ENCODE assay signal across 8 cellular contexts in genomic region chr1:1906185-1907097, GRCh38. TPM values are rescaled to one million over a fixed set of nuclear protein-coding genes. Genes with fewer than 3 reads are reported as not detected.
A peak's percentile ranks its signal among the peaks of the same experiment; 100 is the strongest.
DNase-seq lines count a peak whose midpoint lies in the region; ATAC-seq, FAIRE-seq and TF ChIP-seq lines count a peak whose summit lies in the region.

No MANE protein-coding gene starts in this region.

- peak; percentile 37 to 42 for ATAC-seq in activated T-cell treated with anti-CD3 and anti-CD28 coated beads, Interleukin-2, amount 50 U/mL, for 72 hours (replicated peaks in 1 of 2)

- no peak overlapping the region for H3K27ac Mint-ChIP-seq in activated T-cell treated with anti-CD3 and anti-CD28 coated beads, Interleukin-2, amount 50 U/mL, for 72 hours
- H3K27ac Mint-ChIP-seq in nephron progenitor cell = peak overlapping the region; percentile 27

- DNase-seq in CMK (ENCODE audit: low read depth) (peak; percentile 67), HTR-8/SVneo (ENCODE audit: insufficient read length, low spot score) (peak; percentile 88), RCC 7860 (ENCODE audit: low spot score) (peak; percentile 77), fibroblast of lung (ENCODE audit: low read depth in 2 of 2) (peak; percentile 60 to 81), nephron progenitor cell (peak; percentile 89), stomach (peak; percentile 89), NCI-H1436 (lab: John Stamatoyannopoulos, UW) (no peak)
- DNase-seq in activated T-cell treated with anti-CD3 and anti-CD28 coated beads, Interleukin-2, amount 50 U/mL, for 72 hours = peak; percentile 79 to 81

- peaks cover 23% of the 10 kb centered on the region for H3K4me1 Mint-ChIP-seq in activated T-cell treated with anti-CD3 and anti-CD28 coated beads, Interleukin-2, amount 50 U/mL, for 72 hours (ENCODE audit: low read depth)
- peaks cover 23% of the 10 kb centered on the region for H3K4me1 Mint-ChIP-seq in nephron progenitor cell

- intact Hi-C loops in stomach (cut with DNase I; ENCODE audit: low total_unique reads) = loop anchor here (10.0 kb wide), 1 partner anchor 142 kb away; no protein-coding TSS in a partner anchor

- no peak overlapping the region for H3K27ac ChIP-seq in fibroblast of lung (ENCODE audit: insufficient read depth, low read length)
- H3K27ac ChIP-seq in stomach = peak overlapping the region in 3 of 5 donors; percentile 4 to 23 (median 9)

- no peak overlapping the region for H2AFZ ChIP-seq in fibroblast of lung (ENCODE audit: low read length)

- H3K27me3 ChIP-seq in fibroblast of lung (ENCODE audit: control insufficient read depth, insufficient read depth, low read length) = no peaks in the 10 kb centered on the region
- H3K27me3 ChIP-seq in stomach = peaks cover 0 to 5% (median 0%) of the 10 kb centered on the region in 3 donors

- peak; percentile 93 for FAIRE-seq in HTR-8/SVneo (lab: Jason Lieb, UNC)
- peak; percentile 60 for FAIRE-seq in RCC 7860 (lab: Jason Lieb, UNC)

- no peaks in the 10 kb centered on the region for H4K20me1 ChIP-seq in fibroblast of lung (ENCODE audit: control insufficient read depth, extremely low read depth, insufficient read depth, low read length)

- TF ChIP-seq POLR2A in stomach (IDR thresholded peaks at IDR 0.05) = no peak

- H3K36me3 Mint-ChIP-seq in activated T-cell treated with anti-CD3 and anti-CD28 coated beads, Interleukin-2, amount 50 U/mL, for 72 hours (ENCODE audit: insufficient read depth in 2 of 2) = no peaks in the 10 kb centered on the region
- no peaks in the 10 kb centered on the region for H3K36me3 Mint-ChIP-seq in nephron progenitor cell (ENCODE audit: low read depth)

- no peaks in the 10 kb centered on the region for H3K9me3 ChIP-seq in fibroblast of lung (ENCODE audit: control insufficient read depth, insufficient read depth, low read depth, low read length)
- H3K9me3 ChIP-seq in stomach = no peaks in the 10 kb centered on the region

- no peaks in the 10 kb centered on the region for H3K9me3 Mint-ChIP-seq in activated T-cell treated with anti-CD3 and anti-CD28 coated beads, Interleukin-2, amount 50 U/mL, for 72 hours
- H3K9me3 Mint-ChIP-seq in nephron progenitor cell = peaks cover 7% of the 10 kb centered on the region

- TF ChIP-seq EP300 in stomach (IDR thresholded peaks at IDR 0.05) = no peak

- H3K4me1 ChIP-seq in fibroblast of lung (ENCODE audit: control insufficient read depth, extremely low read depth, insufficient read depth, low read length) = peaks cover 2% of the 10 kb centered on the region
- peaks cover 26 to 39% (median 37%) of the 10 kb centered on the region in 4 donors for H3K4me1 ChIP-seq in stomach

- no peak overlapping the region for H3K4me2 ChIP-seq in fibroblast of lung (ENCODE audit: extremely low read depth, insufficient read depth, low read length)

- no peaks in the 10 kb centered on the region for H3K27me3 Mint-ChIP-seq in activated T-cell treated with anti-CD3 and anti-CD28 coated beads, Interleukin-2, amount 50 U/mL, for 72 hours (ENCODE audit: low read depth)
- peaks cover 5% of the 10 kb centered on the region for H3K27me3 Mint-ChIP-seq in nephron progenitor cell (ENCODE audit: low read depth, poor library complexity)

- H3K4me3 Mint-ChIP-seq in activated T-cell treated with anti-CD3 and anti-CD28 coated beads, Interleukin-2, amount 50 U/mL, for 72 hours = peak overlapping the region in 1 of 2 donors; percentile 29
- peak overlapping the region; percentile 55 for H3K4me3 Mint-ChIP-seq in nephron progenitor cell

- TF ChIP-seq CTCF in fibroblast of lung (conservative IDR thresholded peaks at IDR 0.05 in 1 of 2, IDR thresholded peaks at IDR 0.05 in 1 of 2; ENCODE audit: low read depth in 1 of 2, low read length in 2 of 2) = peak; percentile 95 to 96
- peak; percentile 83 for TF ChIP-seq CTCF in nephron progenitor cell (IDR thresholded peaks at IDR 0.05)
- TF ChIP-seq CTCF in stomach (IDR thresholded peaks at IDR 0.05) = peak in 5 of 7 experiments; percentile 83 to 97 (median 91)

- no peaks in the 10 kb centered on the region for H3K79me2 ChIP-seq in fibroblast of lung (ENCODE audit: control insufficient read depth, insufficient read depth, low read length)

- no peak overlapping the region for H3K4me3 ChIP-seq in fibroblast of lung (replicated peaks in 1 of 4; ENCODE audit: control extremely low read depth in 1 of 4, insufficient read depth in 1 of 4, low read depth in 3 of 4, low read length in 4 of 4)
- no peak overlapping the region for H3K4me3 ChIP-seq in stomach

- 6 to 24% (median 20%) methylated on average over 12 to 15 of the region's 15 CpGs for whole genome bisulfite sequencing in stomach, 5 donors

- H3K9ac ChIP-seq in fibroblast of lung (ENCODE audit: insufficient read depth, low read length) = no peak overlapping the region

- no peaks in the 10 kb centered on the region for H3K36me3 ChIP-seq in fibroblast of lung (ENCODE audit: control insufficient read depth, insufficient read depth, low read length)
- H3K36me3 ChIP-seq in stomach = no peaks in the 10 kb centered on the region

RNA-seq across cellular contexts. Expression of gene CALML6, which starts 8.6 kb away (rescaled TPM):
- 1 to 10 TPM; 1.8 TPM for total RNA-seq in activated T-cell treated with anti-CD3 and anti-CD28 coated beads, Interleukin-2, amount 50 U/mL, for 72 hours
- under 0.01 and 0.17 TPM in 2 replicates for total RNA-seq in fibroblast of lung
- 0.09 TPM in 1 of 2 replicates, not detected in the other for polyA plus RNA-seq in fibroblast of lung
- 0.13 TPM in 1 of 2 replicates, not detected in the other for polyA plus RNA-seq in fibroblast of lung (2012)
- polyA minus RNA-seq in fibroblast of lung (ENCODE audit: low replicate concordance) = not detected in 2 replicates
- total RNA-seq in stomach = not detected
- polyA plus RNA-seq in stomach = 1 to 10 TPM; 1.4 to 5.7 (median 2.6) TPM

RNA-seq across cellular contexts. Expression of gene TMEM52, which starts 12.6 kb away (rescaled TPM):
- 1 to 10 TPM in 1 of 2 donors, under 1 TPM in 1; 0.88 to 1.0 TPM for total RNA-seq in activated T-cell treated with anti-CD3 and anti-CD28 coated beads, Interleukin-2, amount 50 U/mL, for 72 hours
- total RNA-seq in fibroblast of lung (0.17 TPM in 1 of 2 replicates, not detected in the other), stomach (1 to 10 TPM in 1 of 5 donors, not detected in 4; 9.8 TPM)
- polyA plus RNA-seq in fibroblast of lung (0.26 and 0.42 TPM in 2 replicates), stomach (10 to 100 TPM in 1 of 3 donors, 1 to 10 TPM in 2; 5.0 to 10.4 (median 6.2) TPM)
- polyA plus RNA-seq in fibroblast of lung (2012) = 0.44 and 0.46 TPM in 2 replicates
- 1.1 TPM in 1 of 2 replicates, not detected in the other for polyA minus RNA-seq in fibroblast of lung (ENCODE audit: low replicate concordance)

RNA-seq across cellular contexts. Expression of gene GNB1, which starts 15.6 kb away (rescaled TPM):
- 100 to 1,000 TPM; 350 to 418 TPM for total RNA-seq in activated T-cell treated with anti-CD3 and anti-CD28 coated beads, Interleukin-2, amount 50 U/mL, for 72 hours
- 52.1 and 91.3 TPM in 2 replicates for total RNA-seq in fibroblast of lung
- polyA plus RNA-seq in fibroblast of lung = 485 and 746 TPM in 2 replicates
- 445 and 517 TPM in 2 replicates for polyA plus RNA-seq in fibroblast of lung (2012)
- polyA minus RNA-seq in fibroblast of lung (ENCODE audit: low replicate concordance) = 949 and 1,023 TPM in 2 replicates
- 100 to 1,000 TPM in 4 of 5 donors, 10 to 100 TPM in 1; 49.6 to 195 (median 124) TPM for total RNA-seq in stomach
- polyA plus RNA-seq in stomach = 100 to 1,000 TPM in 2 of 3 donors, 10 to 100 TPM in 1; 66.2 to 146 (median 126) TPM
